9 cellular contexts compared by ENCODE assay signal in the genomic region with DNA sequence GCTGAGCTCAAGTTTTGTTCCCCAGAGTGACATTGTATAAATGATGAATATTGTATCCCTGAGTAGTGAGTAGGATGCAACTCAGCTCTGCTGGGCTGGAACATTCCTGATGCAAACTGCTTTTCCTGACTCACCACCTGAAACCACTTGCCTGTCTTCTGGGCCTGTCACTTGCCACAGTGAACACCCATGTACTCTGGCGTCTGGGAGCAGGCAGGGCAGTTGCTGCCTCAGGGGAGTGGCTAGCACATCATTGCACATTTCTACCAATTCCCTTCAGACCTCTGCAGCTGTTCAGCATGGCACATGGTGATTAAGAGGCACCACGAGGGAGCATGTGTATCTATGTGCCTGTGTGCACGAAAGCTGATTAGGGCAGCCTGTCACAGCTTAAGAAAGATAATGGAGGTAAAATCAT.
A peak's percentile ranks its signal among the peaks of the same experiment; 100 is the strongest.
DNase-seq lines count a peak whose midpoint lies in the region; ATAC-seq, FAIRE-seq and TF ChIP-seq lines count a peak whose summit lies in the region.
"Had no signal": no experiment of that assay in that cellular context is flagged by ENCODE, and none has a peak within 500 bp of the region (broad histone marks: within the 10 kb centered on the region; RNA-seq: fewer than 3 reads in every experiment).

No MANE protein-coding gene starts in this region.

- H3K27me3 ChIP-seq in ACC112 (ENCODE audit: insufficient read depth, low read length) (no peaks in the 10 kb centered on the region), RWPE2 (ENCODE audit: insufficient read depth, poor library complexity, severe bottlenecking) (no peaks in the 10 kb centered on the region), foreskin keratinocyte (no peaks in the 10 kb centered on the region)
- H3K27me3 ChIP-seq: ovary had no signal

- TF ChIP-seq POLR2A in H54 (IDR thresholded peaks at IDR 0.05; ENCODE audit: low read depth, low read length): no peak

- H2AFZ ChIP-seq in ACC112 (ENCODE audit: low read length, unreplicated experiment): no peak overlapping the region

- peaks cover 12% of the 10 kb centered on the region for H3K4me1 ChIP-seq in ACC112 (ENCODE audit: control insufficient read depth, insufficient read depth, low read length, unreplicated experiment)
- peaks cover 4% of the 10 kb centered on the region for H3K4me1 ChIP-seq in RWPE2 (ENCODE audit: insufficient read depth, poor library complexity, severe bottlenecking)
- H3K4me1 ChIP-seq in foreskin keratinocyte: peaks cover 6% of the 10 kb centered on the region

- peak; percentile 96 for ATAC-seq in RWPE2 (ENCODE audit: low read depth)
- ATAC-seq in foreskin keratinocyte: peak; percentile 99
- ATAC-seq in HG02938 (IDR thresholded peaks at IDR 0.05; ENCODE audit: unreplicated experiment): no peak
- ATAC-seq in GM19397 (IDR thresholded peaks at IDR 0.05; ENCODE audit: unreplicated experiment): no peak

- H3K9me3 ChIP-seq in RWPE2 (ENCODE audit: severe bottlenecking): no peaks in the 10 kb centered on the region
- H3K9me3 ChIP-seq: ovary had no signal

- peaks cover 62% of the 10 kb centered on the region for H3K79me2 ChIP-seq in ACC112 (ENCODE audit: control insufficient read depth, insufficient read depth, low read length, unreplicated experiment)

- TF ChIP-seq CTCF in RWPE2 (IDR thresholded peaks at IDR 0.05; ENCODE audit: poor library complexity, severe bottlenecking) (no peak), foreskin keratinocyte (conservative IDR thresholded peaks at IDR 0.05) (no peak)

- H3K27ac ChIP-seq in ACC112 (ENCODE audit: low read depth, low read length): peak overlapping the region; percentile 53; the same call in 1 of the 2 replicates
- H3K27ac ChIP-seq in RWPE2 (ENCODE audit: poor library complexity, severe bottlenecking): no peak overlapping the region
- peak overlapping the region; percentile 6 for H3K27ac ChIP-seq in foreskin keratinocyte
- H3K27ac ChIP-seq: ovary had no signal

- peak; percentile 38 for FAIRE-seq in H54 (lab: Jason Lieb, UNC)

- H3K36me3 ChIP-seq in ACC112 (ENCODE audit: insufficient read depth, low read length) (peaks cover 10% of the 10 kb centered on the region; the same call in 1 of the 2 replicates), RWPE2 (ENCODE audit: low read depth) (peaks cover 24% of the 10 kb centered on the region)
- H3K36me3 ChIP-seq: ovary had no signal

- DNase-seq in H54 (ENCODE audit: insufficient read length, low spot score) (peak; percentile 49), RWPE2 (ENCODE audit: low spot score) (no peak), foreskin keratinocyte (peak; percentile 84 to 91), DMS53 treated with DMSO at 0.1 percent for 48 hours (lab: John Stamatoyannopoulos, UW; ENCODE audit: unreplicated experiment) (no peak), NOMO-1 treated with DMSO at 0.1 percent for 48 hours (lab: John Stamatoyannopoulos, UW; ENCODE audit: unreplicated experiment) (no peak)
- DNase-seq: ovary had no signal

- no peak overlapping the region for H3K4me3 ChIP-seq in ACC112 (ENCODE audit: low read depth, low read length)
- no peak overlapping the region for H3K4me3 ChIP-seq in RWPE2 (ENCODE audit: severe bottlenecking)
- H3K4me3 ChIP-seq: ovary had no signal

Comparison
In these comparisons a context has a peak if more than half of its experiments do, and no peak if none do; other contexts are left out.
1. DNase-seq: peak in H54 (single experiment) and foreskin keratinocyte (2 of 2); none in RWPE2 (single experiment), DMS53 treated with DMSO at 0.1 percent for 48 hours (single experiment) and NOMO-1 treated with DMSO at 0.1 percent for 48 hours (single experiment).
2. ATAC-seq: peak in RWPE2 (single experiment) and foreskin keratinocyte (single experiment); none in HG02938 (single experiment) and GM19397 (single experiment).